Comparison of ENCODE assay signal across 8 cellular contexts in the genomic region with DNA sequence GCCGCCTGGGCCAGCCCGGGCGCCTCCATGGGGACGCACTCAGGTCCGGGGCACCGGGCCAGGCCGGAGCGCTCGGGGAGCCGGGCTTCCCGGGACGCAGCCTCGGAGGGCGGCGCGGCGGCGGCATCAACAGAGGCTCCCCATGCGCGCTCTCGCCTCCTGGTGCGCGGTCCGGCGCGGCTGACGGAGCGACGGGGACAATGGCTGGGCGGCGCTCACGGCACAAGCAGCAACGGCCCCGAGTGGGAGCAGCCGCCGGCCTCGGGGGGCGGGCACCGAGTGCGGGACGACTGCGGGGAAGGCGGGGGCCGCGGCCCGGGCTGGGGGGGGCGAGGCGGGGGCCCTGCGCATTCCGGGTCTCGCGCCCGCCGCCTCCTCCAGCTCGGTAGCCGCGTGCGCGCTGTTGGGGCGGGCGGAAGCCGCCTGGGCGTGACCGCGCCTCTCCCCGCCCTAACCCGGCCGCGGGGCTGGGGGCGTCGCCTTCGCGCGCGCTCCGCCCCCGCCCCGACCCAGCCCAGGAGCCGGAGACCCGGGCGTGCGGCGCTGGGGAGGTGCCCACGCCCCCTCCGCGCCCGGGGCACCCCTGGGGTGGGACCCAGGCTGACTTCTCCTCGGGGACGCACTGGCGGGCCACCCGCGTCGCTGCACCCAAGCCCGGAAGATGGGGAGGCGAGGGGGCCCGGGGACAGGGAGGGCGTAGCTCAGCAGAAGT. TPM values are rescaled to one million over a fixed set of nuclear protein-coding genes. Genes with fewer than 3 reads are reported as not detected.
DNase-seq lines count a peak whose midpoint lies in the region; ATAC-seq and TF ChIP-seq lines count a peak whose summit lies in the region.

TSS of gene PRKX (minus strand) at position 425 of the 712 bp plus-strand sequence. CDS start at position 29, 396 bp downstream.

- CTCF ChIA-PET in GM10248 (lab: Yijun Ruan, JAX): interaction anchor here (0.9 kb wide), 1 partner anchor 12 kb away, joined by 3 read pairs; no protein-coding TSS in a partner anchor
- CTCF ChIA-PET in activated B cell treated with CpG ODN at 0.5 μM for 24 hours (lab: Charles Lee): no interaction called here

- in situ Hi-C loops in GM23248 (cut with MboI): no loop called here

- peak; percentile 83 for ATAC-seq in activated B cell treated with CpG ODN at 0.5 μM for 24 hours (ENCODE audit: low read depth)
- ATAC-seq in left lung: peak; percentile 96

- H3K4me1 ChIP-seq in GM23248 (ENCODE audit: insufficient read depth) (no peaks in the 10 kb centered on the region), left lung (no peaks in the 10 kb centered on the region)

- no peaks in the 10 kb centered on the region for H3K9me2 ChIP-seq in GM23248 (ENCODE audit: insufficient read depth)

- H4K20me1 ChIP-seq in GM23248 (ENCODE audit: insufficient read depth): no peaks in the 10 kb centered on the region

- H3K79me2 ChIP-seq in GM23248 (ENCODE audit: insufficient read depth): no peaks in the 10 kb centered on the region

- peak within 1 kb of the TSS; percentile 72 for H3K9ac ChIP-seq in GM23248

- H3K9me3 Mint-ChIP-seq in activated B cell treated with CpG ODN at 0.5 μM for 24 hours: no peaks in the 10 kb centered on the region

- no peaks in the 10 kb centered on the region for H3F3A ChIP-seq in GM23248 (ENCODE audit: insufficient read depth)

- peak within 1 kb of the TSS; percentile 53 for H3K4me2 ChIP-seq in GM23248 (ENCODE audit: unreplicated experiment)

- H3K9me3 ChIP-seq in GM23248 (ENCODE audit: low read depth) (no peaks in the 10 kb centered on the region), left lung (no peaks in the 10 kb centered on the region)

- H3K36me3 ChIP-seq in GM23248 (ENCODE audit: low read depth) (no peaks in the 10 kb centered on the region), left lung (no peaks in the 10 kb centered on the region)

- DNase-seq in GM10248 (ENCODE audit: extremely low spot score) (peak; percentile 87), GM23248 (peak; percentile 65), Kasumi-1 (lab: John Stamatoyannopoulos, UW) (peak; percentile 12 to 33), activated B cell treated with CpG ODN at 0.5 μM for 24 hours (peak; percentile 65), left lung (peak; percentile 73 to 89), NCI-H187 treated with DMSO at 0.1 percent for 48 hours (lab: John Stamatoyannopoulos, UW) (no peak)
- peak; percentile 81 for DNase-seq in central memory CD4-positive, alpha-beta T cell
- peak; percentile 66 for DNase-seq in stimulated activated CD4-positive, alpha-beta T cell treated with anti-CD3 and anti-CD28 coated beads, Interleukin-4, amount 100 ng/mL, for 1 hour

- H3K4me3 Mint-ChIP-seq in activated B cell treated with CpG ODN at 0.5 μM for 24 hours: peak within 1 kb of the TSS; percentile 91

- peak within 1 kb of the TSS; percentile 73 for H3K27ac Mint-ChIP-seq in activated B cell treated with CpG ODN at 0.5 μM for 24 hours

- H3K4me1 Mint-ChIP-seq in activated B cell treated with CpG ODN at 0.5 μM for 24 hours: peaks cover 20% of the 10 kb centered on the region

- H3K27me3 ChIP-seq in GM23248 (replicated peaks; ENCODE audit: insufficient read depth) (no peaks in the 10 kb centered on the region), left lung (peaks cover 0 to 4% of the 10 kb centered on the region in 2 donors)

- H3K4me3 ChIP-seq in GM23248: peak within 1 kb of the TSS; percentile 81
- peak within 1 kb of the TSS; percentile 54 to 66 for H3K4me3 ChIP-seq in left lung

- H3K27ac ChIP-seq in GM23248 (no peak within 1 kb of the TSS), left lung (peak within 1 kb of the TSS; percentile 65 to 73)

- TF ChIP-seq CTCF in GM10248 (IDR thresholded peaks at IDR 0.05; ENCODE audit: control extremely low read depth, extremely low read depth, low read depth, missing control alignments) (no peak), activated B cell treated with CpG ODN at 0.5 μM for 24 hours (IDR thresholded peaks at IDR 0.05) (no peak), left lung (IDR thresholded peaks at IDR 0.05) (no peak)

- POLR2A ChIA-PET in GM10248 (lab: Yijun Ruan, JAX) (interaction anchor here (1.2 kb wide), 1 partner anchor 102 kb away, joined by 3 read pairs; no protein-coding TSS in a partner anchor), activated B cell treated with CpG ODN at 0.5 μM for 24 hours (lab: Charles Lee) (interaction anchor here (0.6 to 1.7 kb wide), 7 partner anchors 13 to 103 kb away, joined by 3 to 14 read pairs (median 3); no protein-coding TSS in a partner anchor)

- H3K36me3 Mint-ChIP-seq in activated B cell treated with CpG ODN at 0.5 μM for 24 hours (ENCODE audit: low read depth): peaks cover 3% of the 10 kb centered on the region

- WGBS in GM23248 (ENCODE audit: low coverage in 1 of 2, low lambda C conversion rate in 2 of 2, missing lambda C conversion rate in 2 of 2), 2 experiments: 0 to 7% methylated on average over 5 to 9 of the region's 97 CpGs

- no peaks in the 10 kb centered on the region for H3K27me3 Mint-ChIP-seq in activated B cell treated with CpG ODN at 0.5 μM for 24 hours

- peak within 1 kb of the TSS; percentile 91 for H2AFZ ChIP-seq in GM23248

- intact Hi-C loops in activated B cell treated with CpG ODN at 0.5 μM for 24 hours (cut with micrococcal nuclease) (loop anchor here (1.0 to 5.0 kb wide), 4 partner anchors 61 to 1224 kb away; partner anchors contain the start of gene CD99), left lung (cut with DNase I) (no loop called here)

RNA-seq across cellular contexts. Expression of gene PRKX, which starts in this region (rescaled TPM):
- 10.6 TPM in 2 replicates for total RNA-seq in GM23248 (2014; rRNA removed; shearing (Covaris generic))
- polyA plus RNA-seq in GM23248 (2016; fragmentation: Nextera tagmentation; extraction: Ambion mirVana): 1.2 and 1.7 TPM in 2 replicates
- total RNA-seq in activated B cell treated with CpG ODN at 0.5 μM for 24 hours: 23.9 and 24.3 TPM in 2 replicates
- 10 to 100 TPM; 13.8 to 23.6 TPM for total RNA-seq in left lung
